Comparison of ENCODE assay signal across 8 cellular contexts in the genomic region with DNA sequence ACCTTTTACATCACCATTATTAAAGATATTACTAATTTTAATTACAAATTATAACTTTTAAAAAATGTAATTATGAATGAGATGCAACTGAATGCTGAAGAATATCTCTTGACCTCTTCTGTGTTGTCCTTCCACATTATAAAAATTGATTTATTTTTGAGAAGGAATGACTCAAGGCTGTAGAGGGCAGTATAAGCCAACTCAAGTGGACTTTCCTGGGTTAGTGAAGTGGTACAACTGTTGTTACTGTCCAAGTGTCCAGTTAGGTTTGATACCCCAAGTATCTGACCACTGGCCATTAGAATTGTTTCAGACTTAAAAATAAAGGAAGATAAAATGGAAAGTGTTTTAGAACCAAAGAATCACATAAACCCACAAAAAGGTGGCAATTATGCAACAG. TPM values are rescaled to one million over a fixed set of nuclear protein-coding genes. Genes with fewer than 3 reads are reported as not detected.
DNase-seq lines count a peak whose midpoint lies in the region; ATAC-seq and TF ChIP-seq lines count a peak whose summit lies in the region.

No MANE protein-coding gene starts in this region.

- no peaks in the 10 kb centered on the region for H3K9me3 ChIP-seq in heart left ventricle

- no peaks in the 10 kb centered on the region for H3K27me3 ChIP-seq in heart left ventricle

- TF ChIP-seq POLR2A in GM18505 (IDR thresholded peaks at IDR 0.05; ENCODE audit: borderline replicate concordance, extremely low read depth, insufficient read depth, insufficient read length) (no peak), heart left ventricle (IDR thresholded peaks at IDR 0.05) (no peak)

- no peak overlapping the region for H3K27ac ChIP-seq in heart left ventricle

- H3K4me3 ChIP-seq in heart left ventricle = no peak overlapping the region

- TF ChIP-seq CTCF in AG09319 (IDR thresholded peaks at IDR 0.05; ENCODE audit: low read depth, low read length) = peak; percentile 58
- peak; percentile 46 to 77 (median 60) for TF ChIP-seq CTCF in heart left ventricle (IDR thresholded peaks at IDR 0.05)

- intact Hi-C loops in heart left ventricle (cut with DNase I) = loop anchor here (5.0 to 10.0 kb wide), 11 partner anchors 88 to 353 kb away; no protein-coding TSS in a partner anchor

- H3K4me1 ChIP-seq in heart left ventricle = peaks cover 0 to 6% (median 0%) of the 10 kb centered on the region in 12 donors

- H3K36me3 ChIP-seq in heart left ventricle = peaks cover 0 to 5% (median 0%) of the 10 kb centered on the region in 9 donors

- peak; percentile 59 for ATAC-seq in GM18505 (IDR thresholded peaks at IDR 0.05; ENCODE audit: unreplicated experiment)
- peak; percentile 64 for ATAC-seq in HG03521 (IDR thresholded peaks at IDR 0.05; ENCODE audit: unreplicated experiment)
- ATAC-seq in heart left ventricle = peak in 3 of 4 donors; percentile 67 to 74 (median 69)
- ATAC-seq in esophagus mucosa = no peak

- DNase-seq in AG09319 (ENCODE audit: extremely low read depth, low read depth) = no peak
- DNase-seq in SKM-1 treated with dmso at 0.1 percent for 144 hours (lab: John Stamatoyannopoulos, UW; ENCODE audit: unreplicated experiment) = peak; percentile 18
- no peak for DNase-seq in heart left ventricle
- DNase-seq in stromal cell of bone marrow (ENCODE audit: low read depth) = peak; percentile 27
- no peak for DNase-seq in NCI-H524 treated with DMSO at 0.1 percent for 48 hours (lab: John Stamatoyannopoulos, UW)

RNA-seq across cellular contexts. Expression of gene BBX, which starts 51.9 kb away (rescaled TPM):
- total RNA-seq in heart left ventricle = 10 to 100 TPM; 34.0 to 60.5 (median 48.0) TPM
- 10 to 100 TPM in 1 of 2 donors, 1 to 10 TPM in 1; 9.1 to 22.9 TPM for polyA plus RNA-seq in heart left ventricle
- 19.9 TPM for total RNA-seq in esophagus mucosa

Comparison
In these comparisons a context has a peak if more than half of its experiments do, and no peak if none do; other contexts are left out.
1. DNase-seq: peak in SKM-1 treated with dmso at 0.1 percent for 144 hours (single experiment) and stromal cell of bone marrow (single experiment); none in AG09319 (single experiment), heart left ventricle (0 of 5) and NCI-H524 treated with DMSO at 0.1 percent for 48 hours (single experiment).